In genomic region chr1:177334276-177334675, GRCh38 we compare ENCODE assay signal across 17 cellular contexts.
DNase-seq lines count a peak whose midpoint lies in the region; ATAC-seq and TF ChIP-seq lines count a peak whose summit lies in the region.
"Had no signal": no experiment of that assay in that cellular context is flagged by ENCODE, and none has a peak within 500 bp of the region (broad histone marks: within the 10 kb centered on the region; RNA-seq: fewer than 3 reads in every experiment).

No MANE protein-coding gene starts in this region.

- no peaks in the 10 kb centered on the region for H3K27me3 ChIP-seq in foreskin keratinocyte
- H3K27me3 ChIP-seq: breast epithelium, pancreas had no signal

- H3K27ac ChIP-seq in foreskin keratinocyte, result no peak overlapping the region
- H3K27ac ChIP-seq: breast epithelium, pancreas had no signal

- H3K27ac Mint-ChIP-seq in progenitor cell of endocrine pancreas, result no peak overlapping the region
- no peak overlapping the region for H3K27ac Mint-ChIP-seq in activated T-cell treated with anti-CD3 and anti-CD28 coated beads, Interleukin-2, amount 50 U/mL, for 24 hours
- H3K27ac Mint-ChIP-seq: activated CD4-positive, alpha-beta memory T cell treated with anti-CD3 and anti-CD28 coated beads for 36 hours had no signal

- peak; percentile 76 for ATAC-seq in foreskin keratinocyte
- no peak for ATAC-seq in HG03520 (IDR thresholded peaks at IDR 0.05; ENCODE audit: unreplicated experiment)
- ATAC-seq: Panc1 had no signal

- H3K4me3 Mint-ChIP-seq in progenitor cell of endocrine pancreas (ENCODE audit: low read depth), result no peak overlapping the region
- H3K4me3 Mint-ChIP-seq in activated T-cell treated with anti-CD3 and anti-CD28 coated beads, Interleukin-2, amount 50 U/mL, for 24 hours, result no peak overlapping the region
- H3K4me3 Mint-ChIP-seq: activated CD4-positive, alpha-beta memory T cell treated with anti-CD3 and anti-CD28 coated beads for 36 hours had no signal

- H3K4me1 ChIP-seq in foreskin keratinocyte, result no peaks in the 10 kb centered on the region
- H3K4me1 ChIP-seq: breast epithelium, pancreas had no signal

- DNase-seq in NCI-H748 (lab: John Stamatoyannopoulos, UW; ENCODE audit: unreplicated experiment) (peak; percentile 32), NCI-H748 treated with DMSO at 0.1 percent for 48 hours (lab: John Stamatoyannopoulos, UW) (no peak), NCI-H82 (lab: John Stamatoyannopoulos, UW) (peak; percentile 69), foreskin keratinocyte (peak in 1 of 2 donors; percentile 34), progenitor cell of endocrine pancreas (ENCODE audit: low spot score, unreplicated experiment) (no peak), NCI-H2029 treated with DMSO at 0.1 percent for 48 hours (lab: John Stamatoyannopoulos, UW) (no peak)
- no peak for DNase-seq in activated T-cell treated with anti-CD3 and anti-CD28 coated beads, Interleukin-2, amount 50 U/mL, for 24 hours
- DNase-seq: ACHN; activated CD4-positive, alpha-beta memory T cell treated with anti-CD3 and anti-CD28 coated beads for 36 hours; activated effector memory CD4-positive, alpha-beta T cell treated with anti-CD3 and anti-CD28 coated beads, Interleukin-2, amount 50 U/mL, for 16 hours; NCI-H2081 treated with DMSO at 0.1 percent for 48 hours; pancreas; stimulated activated CD8-positive, alpha-beta memory T cell treated with anti-CD3 and anti-CD28 coated beads, Interleukin-4, amount 100 ng/mL, for 48 hours; T-helper 9 cell had no signal

- no peaks in the 10 kb centered on the region for H3K9me3 Mint-ChIP-seq in progenitor cell of endocrine pancreas (ENCODE audit: low read depth)
- peaks cover 2% of the 10 kb centered on the region for H3K9me3 Mint-ChIP-seq in activated T-cell treated with anti-CD3 and anti-CD28 coated beads, Interleukin-2, amount 50 U/mL, for 24 hours
- H3K9me3 Mint-ChIP-seq: activated CD4-positive, alpha-beta memory T cell treated with anti-CD3 and anti-CD28 coated beads for 36 hours had no signal

- peaks cover 7% of the 10 kb centered on the region for H3K27me3 Mint-ChIP-seq in progenitor cell of endocrine pancreas
- H3K27me3 Mint-ChIP-seq in activated T-cell treated with anti-CD3 and anti-CD28 coated beads, Interleukin-2, amount 50 U/mL, for 24 hours, result no peaks in the 10 kb centered on the region
- H3K27me3 Mint-ChIP-seq: activated CD4-positive, alpha-beta memory T cell treated with anti-CD3 and anti-CD28 coated beads for 36 hours had no signal

- H3K36me3 Mint-ChIP-seq in progenitor cell of endocrine pancreas (ENCODE audit: insufficient read depth), result no peaks in the 10 kb centered on the region
- no peaks in the 10 kb centered on the region for H3K36me3 Mint-ChIP-seq in activated T-cell treated with anti-CD3 and anti-CD28 coated beads, Interleukin-2, amount 50 U/mL, for 24 hours (ENCODE audit: low read depth)
- H3K36me3 Mint-ChIP-seq: activated CD4-positive, alpha-beta memory T cell treated with anti-CD3 and anti-CD28 coated beads for 36 hours had no signal

- TF ChIP-seq CTCF in foreskin keratinocyte (conservative IDR thresholded peaks at IDR 0.05) (peak; percentile 43), progenitor cell of endocrine pancreas (IDR thresholded peaks at IDR 0.05; ENCODE audit: unreplicated experiment) (peak; percentile 38)

- H3K4me1 Mint-ChIP-seq in progenitor cell of endocrine pancreas (ENCODE audit: low read depth), result peaks cover 21% of the 10 kb centered on the region
- H3K4me1 Mint-ChIP-seq in activated T-cell treated with anti-CD3 and anti-CD28 coated beads, Interleukin-2, amount 50 U/mL, for 24 hours (ENCODE audit: low read depth), result no peaks in the 10 kb centered on the region

Comparison
In these comparisons a context has a peak if more than half of its experiments do, and no peak if none do; other contexts are left out.
1. DNase-seq: peak in NCI-H748 (single experiment) and NCI-H82 (single experiment); none in NCI-H748 treated with DMSO at 0.1 percent for 48 hours (single experiment), progenitor cell of endocrine pancreas (single experiment), activated T-cell treated with anti-CD3 and anti-CD28 coated beads, Interleukin-2, amount 50 U/mL, for 24 hours (single experiment) and NCI-H2029 treated with DMSO at 0.1 percent for 48 hours (single experiment).